ENCODE assay signal across 10 cellular contexts in genomic region chr3:4821975-4822374, GRCh38.
DNase-seq lines count a peak whose midpoint lies in the region; ATAC-seq and TF ChIP-seq lines count a peak whose summit lies in the region.
"Had no signal": no experiment of that assay in that cellular context is flagged by ENCODE, and none has a peak within 500 bp of the region (broad histone marks: within the 10 kb centered on the region; RNA-seq: fewer than 3 reads in every experiment).

No MANE protein-coding gene starts in this region.

- no peak for TF ChIP-seq POLR2A in uterus (IDR thresholded peaks at IDR 0.05)

- no peaks in the 10 kb centered on the region for H3K27me3 Mint-ChIP-seq in CD4-positive, CD25-positive, alpha-beta regulatory T cell

- peak overlapping the region; percentile 48 for H3K4me3 ChIP-seq in CD4-positive, CD25-positive, alpha-beta regulatory T cell (ENCODE audit: low read depth, low read length)
- H3K4me3 ChIP-seq in uterus = no peak overlapping the region
- no peak overlapping the region for H3K4me3 ChIP-seq in colonic mucosa
- H3K4me3 ChIP-seq: skin epidermis had no signal

- peaks cover 0 to 7% (median 0%) of the 10 kb centered on the region in 7 donors for H3K9me3 Mint-ChIP-seq in CD4-positive, CD25-positive, alpha-beta regulatory T cell

- H3K27ac Mint-ChIP-seq in CD4-positive, CD25-positive, alpha-beta regulatory T cell = peak overlapping the region; percentile 85 to 95 (median 93)

- TF ChIP-seq CTCF in uterus (IDR thresholded peaks at IDR 0.05) (no peak), colonic mucosa (IDR thresholded peaks at IDR 0.05) (no peak)

- H3K27me3 ChIP-seq in CD4-positive, CD25-positive, alpha-beta regulatory T cell (ENCODE audit: control insufficient read depth, insufficient read depth, low read length) = no peaks in the 10 kb centered on the region
- H3K27me3 ChIP-seq in uterus (no peaks in the 10 kb centered on the region), colonic mucosa (no peaks in the 10 kb centered on the region)

- peaks cover 41% of the 10 kb centered on the region for H3K4me1 ChIP-seq in CD4-positive, CD25-positive, alpha-beta regulatory T cell (ENCODE audit: control insufficient read depth, insufficient read depth, low read length, poor library complexity, severe bottlenecking)
- H3K4me1 ChIP-seq in uterus (peaks cover 4 to 21% of the 10 kb centered on the region in 2 donors), colonic mucosa (peaks cover 15% of the 10 kb centered on the region)

- peaks cover 50% of the 10 kb centered on the region for H3K36me3 Mint-ChIP-seq in CD4-positive, CD25-positive, alpha-beta regulatory T cell

- H3K27ac ChIP-seq in CD4-positive, CD25-positive, alpha-beta regulatory T cell (ENCODE audit: insufficient read depth, low read length, poor library complexity, severe bottlenecking) = peak overlapping the region; percentile 70
- H3K27ac ChIP-seq in uterus (no peak overlapping the region), caudate nucleus (ENCODE audit: low read depth, low read length) (no peak overlapping the region), colonic mucosa (no peak overlapping the region)

- intact Hi-C loops in left cardiac atrium (cut with DNase I) (loop anchor here in 1 of 2 donors (10.0 kb wide), 1 partner anchor 233 kb away; no protein-coding TSS in a partner anchor), uterus (cut with DNase I; ENCODE audit: low total_unique reads) (no loop called here), colonic mucosa (cut with DNase I) (no loop called here)

- peaks cover 30 to 65% (median 57%) of the 10 kb centered on the region in 4 donors for H3K4me1 Mint-ChIP-seq in CD4-positive, CD25-positive, alpha-beta regulatory T cell

- peak; percentile 55 to 96 (median 81) for DNase-seq in CD4-positive, CD25-positive, alpha-beta regulatory T cell
- peak; percentile 74 for DNase-seq in T-helper 9 cell
- peak; percentile 83 for DNase-seq in activated gamma-delta T cell treated with Interleukin-2 at 50 U/mL for 16 hours
- peak; percentile 40 to 69 for DNase-seq in stimulated activated CD4-positive, alpha-beta T cell treated with anti-CD3 and anti-CD28 coated beads, Interleukin-15, amount 100 ng/mL, for 1 hour (ENCODE audit: low read depth in 1 of 2, low spot score in 1 of 2)
- DNase-seq in left cardiac atrium = no peak
- no peak for DNase-seq in uterus
- no peak for DNase-seq in caudate nucleus (lab: John Stamatoyannopoulos, UW)
- no peak for DNase-seq in colonic mucosa
- DNase-seq: 8988T had no signal

- peak; percentile 97 for ATAC-seq in CD4-positive, CD25-positive, alpha-beta regulatory T cell (ENCODE audit: low read depth in 2 of 2)
- no peak for ATAC-seq in left cardiac atrium

- H3K9me3 ChIP-seq in CD4-positive, CD25-positive, alpha-beta regulatory T cell (ENCODE audit: control insufficient read depth in 2 of 2, low read length in 2 of 2) = no peaks in the 10 kb centered on the region
- H3K9me3 ChIP-seq in uterus = no peaks in the 10 kb centered on the region
- no peaks in the 10 kb centered on the region for H3K9me3 ChIP-seq in colonic mucosa

- H3K36me3 ChIP-seq in CD4-positive, CD25-positive, alpha-beta regulatory T cell (ENCODE audit: control insufficient read depth, insufficient read depth, low read length) = peaks cover 14% of the 10 kb centered on the region
- no peaks in the 10 kb centered on the region for H3K36me3 ChIP-seq in uterus
- H3K36me3 ChIP-seq in colonic mucosa = no peaks in the 10 kb centered on the region

- H3K9ac ChIP-seq in colonic mucosa (ENCODE audit: low read depth in 2 of 2, low read length in 2 of 2) = no peak overlapping the region

- H3K4me3 Mint-ChIP-seq in CD4-positive, CD25-positive, alpha-beta regulatory T cell = peak overlapping the region; percentile 22 to 50 (median 42)

Comparison
In these comparisons a context has a peak if more than half of its experiments do, and no peak if none do; other contexts are left out.
1. ATAC-seq: peak in CD4-positive, CD25-positive, alpha-beta regulatory T cell (2 of 2); none in left cardiac atrium (0 of 2).
2. DNase-seq: peak in CD4-positive, CD25-positive, alpha-beta regulatory T cell (3 of 3), T-helper 9 cell (single experiment), activated gamma-delta T cell treated with Interleukin-2 at 50 U/mL for 16 hours (single experiment) and stimulated activated CD4-positive, alpha-beta T cell treated with anti-CD3 and anti-CD28 coated beads, Interleukin-15, amount 100 ng/mL, for 1 hour (2 of 2); none in left cardiac atrium (single experiment), uterus (0 of 2), caudate nucleus (0 of 61) and colonic mucosa (single experiment).